ENCODE assay signal across 1 cellular context in genomic region chr2:26971911-26972786, GRCh38.
TF ChIP-seq lines count a peak whose summit lies in the region.

No MANE protein-coding gene starts in this region.

TF ChIP-seq in HEK293T, 16 proteins besides CTCF, POLR2A, EP300 and RAD21 (continued from another document):
- no peak for TF ChIP-seq PKNOX1 (IDR thresholded peaks at IDR 0.05)
- no peak for TF ChIP-seq HDGF (IDR thresholded peaks at IDR 0.05; ENCODE audit: borderline replicate concordance)
